In genomic region chr3:155555479-155556065, GRCh38 we compare ENCODE assay signal across 15 cellular contexts.
A peak's percentile ranks its signal among the peaks of the same experiment; 100 is the strongest.
DNase-seq lines count a peak whose midpoint lies in the region; ATAC-seq and TF ChIP-seq lines count a peak whose summit lies in the region.
"Had no signal": no experiment of that assay in that cellular context is flagged by ENCODE, and none has a peak within 500 bp of the region (broad histone marks: within the 10 kb centered on the region; RNA-seq: fewer than 3 reads in every experiment).

No MANE protein-coding gene starts in this region.

- H3K9ac ChIP-seq in neuronal stem cell (ENCODE audit: low read depth, low read length, poor library complexity): no peak overlapping the region
- H3K9ac ChIP-seq: SK-N-SH had no signal

- H2BK5ac ChIP-seq in neuronal stem cell (ENCODE audit: low read length): no peak overlapping the region

- H3K14ac ChIP-seq in neuronal stem cell (ENCODE audit: low read length): no peak overlapping the region

- no peak overlapping the region for H2AK5ac ChIP-seq in neuronal stem cell (ENCODE audit: low read depth, low read length)

- no CpG with 5 or more reads among the region's 2 CpGs for WGBS in neuronal stem cell (ENCODE audit: extremely low coverage in 2 of 2, insufficient read length in 2 of 2, insufficient replicate concordance in 1 of 2), 2 donors
- whole genome bisulfite sequencing in aorta, 2 donors: 80 to 84% methylated on average over 2 of the region's 2 CpGs

- H3K27ac ChIP-seq in 22Rv1: peak overlapping the region; percentile 64
- no peak overlapping the region for H3K27ac ChIP-seq in neuronal stem cell (replicated peaks; ENCODE audit: low read length)
- H3K27ac ChIP-seq in aorta (ENCODE audit: low read depth in 1 of 2, low read length in 2 of 2): no peak overlapping the region
- H3K27ac ChIP-seq: prostate gland had no signal

- no peak overlapping the region for H3K23ac ChIP-seq in neuronal stem cell (ENCODE audit: low read depth, low read length, poor library complexity)

- H3K4me3 ChIP-seq in epithelial cell of proximal tubule (ENCODE audit: low read depth, low read length): peak overlapping the region; percentile 10
- no peak overlapping the region for H3K4me3 ChIP-seq in neuronal stem cell (ENCODE audit: low read length in 2 of 2)
- no peak overlapping the region for H3K4me3 ChIP-seq in aorta (ENCODE audit: low read length in 2 of 2)
- H3K4me3 ChIP-seq: K562, prostate gland had no signal

- H4K8ac ChIP-seq in neuronal stem cell (ENCODE audit: low read depth, low read length): no peak overlapping the region

- no peak overlapping the region for H3K4ac ChIP-seq in neuronal stem cell (ENCODE audit: low read length)

- peak; percentile 1 for ATAC-seq in GM18870 (IDR thresholded peaks at IDR 0.05; ENCODE audit: unreplicated experiment)
- peak; percentile 5 for ATAC-seq in HG03460 (IDR thresholded peaks at IDR 0.05; ENCODE audit: unreplicated experiment)
- ATAC-seq in aorta (ENCODE audit: low FRiP score): no peak
- ATAC-seq: K562 had no signal

- H3K9me3 ChIP-seq in neuronal stem cell (replicated peaks in 1 of 2; ENCODE audit: control insufficient read depth in 2 of 2, insufficient read depth in 1 of 2, low read depth in 1 of 2, low read length in 2 of 2) (peaks cover 0 to 3% of the 10 kb centered on the region in 2 donors), aorta (ENCODE audit: control insufficient read depth, low read length) (peaks cover 2% of the 10 kb centered on the region)
- H3K9me3 ChIP-seq: prostate gland, SK-N-SH had no signal

- H2BK120ac ChIP-seq in neuronal stem cell (ENCODE audit: low read depth, low read length): no peak overlapping the region

- H2BK12ac ChIP-seq in neuronal stem cell (ENCODE audit: low read length): no peak overlapping the region

- no peak overlapping the region for H2BK15ac ChIP-seq in neuronal stem cell (ENCODE audit: low read length)

- no peak overlapping the region for H2AFZ ChIP-seq in neuronal stem cell (ENCODE audit: low read length)

- H4K91ac ChIP-seq in neuronal stem cell (ENCODE audit: low read depth, low read length, poor library complexity): no peak overlapping the region

- H3K79me1 ChIP-seq in neuronal stem cell (ENCODE audit: low read depth, low read length): no peaks in the 10 kb centered on the region

- peaks cover 10 to 100% of the 10 kb centered on the region in 2 donors for H3K36me3 ChIP-seq in neuronal stem cell (replicated peaks in 1 of 2; ENCODE audit: control insufficient read depth in 2 of 2, insufficient read depth in 2 of 2, low read length in 2 of 2)
- no peaks in the 10 kb centered on the region for H3K36me3 ChIP-seq in aorta (ENCODE audit: control insufficient read depth in 1 of 2, insufficient read depth in 2 of 2, low read length in 1 of 2)
- H3K36me3 ChIP-seq: prostate gland had no signal

- TF ChIP-seq CTCF in 22Rv1 (IDR thresholded peaks at IDR 0.05): no peak
- no peak for TF ChIP-seq CTCF in epithelial cell of proximal tubule (conservative IDR thresholded peaks at IDR 0.05; ENCODE audit: low read depth, low read length)

- intact Hi-C loops in aorta (cut with DNase I): no loop called here

- H3K27me3 ChIP-seq in neuronal stem cell (ENCODE audit: control insufficient read depth in 3 of 3, insufficient read depth in 3 of 3, low read depth in 1 of 3, low read length in 3 of 3): no peaks in the 10 kb centered on the region
- no peaks in the 10 kb centered on the region for H3K27me3 ChIP-seq in aorta (ENCODE audit: control insufficient read depth in 1 of 2, insufficient read depth in 2 of 2, low read length in 1 of 2)

- DNase-seq in epithelial cell of proximal tubule (ENCODE audit: low read depth) (peak; percentile 54), neuronal stem cell (ENCODE audit: low spot score) (no peak), aorta (no peak), NCI-H446 treated with DMSO at 0.1 percent for 48 hours (lab: John Stamatoyannopoulos, UW) (no peak)
- DNase-seq in stimulated activated CD4-positive, alpha-beta T cell treated with anti-CD3 and anti-CD28 coated beads, Interleukin-4, amount 100 ng/mL, for 4 hours: no peak
- DNase-seq: activated CD4-positive, alpha-beta T cell treated with anti-CD3 and anti-CD28 coated beads for 1 hour; activated effector memory CD4-positive, alpha-beta T cell treated with anti-CD3 and anti-CD28 coated beads, Interleukin-2, amount 50 U/mL, for 16 hours; NCI-H1930; SK-N-SH; stimulated activated naive CD4-positive, alpha-beta T cell treated with Interleukin-2 at 50 U/mL for 16 hours had no signal

- no peak overlapping the region for H3K18ac ChIP-seq in neuronal stem cell (ENCODE audit: low read length)

- H3K4me2 ChIP-seq in neuronal stem cell (ENCODE audit: insufficient read depth, low read length, poor library complexity, severe bottlenecking): no peak overlapping the region
- H3K4me2 ChIP-seq: SK-N-SH had no signal

- H3K4me1 ChIP-seq in neuronal stem cell (ENCODE audit: control insufficient read depth in 2 of 2, insufficient read depth in 1 of 2, low read depth in 1 of 2, low read length in 2 of 2) (no peaks in the 10 kb centered on the region), aorta (ENCODE audit: control insufficient read depth in 1 of 2, insufficient read depth in 2 of 2, low read length in 2 of 2) (no peaks in the 10 kb centered on the region)
- H3K4me1 ChIP-seq: prostate gland had no signal
